In the genomic region with DNA sequence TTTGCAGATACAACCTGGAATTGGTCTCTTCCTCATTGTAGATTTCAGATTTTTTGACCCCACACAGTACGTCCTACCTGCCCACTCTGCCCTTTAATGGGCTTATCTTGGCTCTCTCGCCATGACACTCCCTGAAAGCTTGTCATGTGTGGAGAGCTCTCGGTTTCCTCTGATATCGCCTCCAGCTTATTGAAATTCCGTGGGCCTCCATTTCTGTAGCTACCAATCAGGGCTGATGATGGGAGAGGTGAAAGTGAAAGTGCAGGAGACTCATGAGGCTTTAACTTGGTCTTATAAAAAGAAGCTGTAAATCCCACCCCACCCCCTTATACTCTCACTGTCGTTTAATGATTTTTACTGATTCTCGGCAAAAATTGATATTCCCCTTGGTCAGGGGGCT, we compare ENCODE assay signal across 15 cellular contexts. TPM values are rescaled to one million over a fixed set of nuclear protein-coding genes. Genes with fewer than 3 reads are reported as not detected.
DNase-seq lines count a peak whose midpoint lies in the region; ATAC-seq lines count a peak whose summit lies in the region.
"Had no signal": no experiment of that assay in that cellular context is flagged by ENCODE, and none has a peak within 500 bp of the region (broad histone marks: within the 10 kb centered on the region; RNA-seq: fewer than 3 reads in every experiment).

No MANE protein-coding gene starts in this region.

- peaks cover 7% of the 10 kb centered on the region for H3K36me3 Mint-ChIP-seq in activated naive CD8-positive, alpha-beta T cell treated with anti-CD3 and anti-CD28 coated beads, Interleukin-2, amount 10 ng/mL, durations not matched to agents 7 days and 5 days

- peak overlapping the region; percentile 46 for H3K27ac ChIP-seq in muscle layer of duodenum (ENCODE audit: low read length)
- H3K27ac ChIP-seq: left lung, neutrophil, skin epidermis had no signal

- no peaks in the 10 kb centered on the region for H3K9me3 ChIP-seq in muscle layer of duodenum (ENCODE audit: control insufficient read depth in 1 of 2, low read length in 2 of 2)
- H3K9me3 ChIP-seq: heart left ventricle, left lung, neutrophil had no signal

- H3K4me3 ChIP-seq in muscle layer of duodenum (ENCODE audit: low read depth in 1 of 2, low read length in 2 of 2), result peak overlapping the region in 1 of 2 donors; percentile 52
- H3K4me3 ChIP-seq: heart left ventricle, left lung, skin epidermis had no signal

- H3K4me1 ChIP-seq in muscle layer of duodenum (ENCODE audit: control insufficient read depth in 1 of 2, insufficient read depth in 2 of 2, low read length in 2 of 2), result no peaks in the 10 kb centered on the region

- DNase-seq in Daoy (ENCODE audit: low read depth), result peak; percentile 27
- DNase-seq in NCI-H226, result peak; percentile 26
- DNase-seq in activated naive CD8-positive, alpha-beta T cell treated with anti-CD3 and anti-CD28 coated beads, Interleukin-2, amount 10 ng/mL, durations not matched to agents 7 days and 5 days, result no peak
- no peak for DNase-seq in activated effector memory CD4-positive, alpha-beta T cell treated with Interleukin-2 at 50 U/mL for 16 hours
- DNase-seq: heart left ventricle, left lung, MM.1S had no signal

- H3K4me3 Mint-ChIP-seq in activated naive CD8-positive, alpha-beta T cell treated with anti-CD3 and anti-CD28 coated beads, Interleukin-2, amount 10 ng/mL, durations not matched to agents 7 days and 5 days, result peak overlapping the region; percentile 85

- H3K27me3 ChIP-seq in muscle layer of duodenum (ENCODE audit: low read depth, low read length), result no peaks in the 10 kb centered on the region

- peak; percentile 57 for ATAC-seq in activated naive CD8-positive, alpha-beta T cell treated with anti-CD3 and anti-CD28 coated beads, Interleukin-2, amount 10 ng/mL, durations not matched to agents 7 days and 5 days (ENCODE audit: low read depth)
- ATAC-seq in GM19035 (IDR thresholded peaks at IDR 0.05; ENCODE audit: unreplicated experiment), result no peak
- ATAC-seq in HG03378 (IDR thresholded peaks at IDR 0.05; ENCODE audit: unreplicated experiment), result no peak
- no peak for ATAC-seq in GM19455 (IDR thresholded peaks at IDR 0.05; ENCODE audit: unreplicated experiment)
- ATAC-seq: heart left ventricle, left lung, Panc1 had no signal

- H3K9me3 Mint-ChIP-seq in activated naive CD8-positive, alpha-beta T cell treated with anti-CD3 and anti-CD28 coated beads, Interleukin-2, amount 10 ng/mL, durations not matched to agents 7 days and 5 days, result peaks cover 1% of the 10 kb centered on the region

- peak overlapping the region; percentile 95 for H3K27ac Mint-ChIP-seq in activated naive CD8-positive, alpha-beta T cell treated with anti-CD3 and anti-CD28 coated beads, Interleukin-2, amount 10 ng/mL, durations not matched to agents 7 days and 5 days

- peaks cover 49% of the 10 kb centered on the region for H3K4me1 Mint-ChIP-seq in activated naive CD8-positive, alpha-beta T cell treated with anti-CD3 and anti-CD28 coated beads, Interleukin-2, amount 10 ng/mL, durations not matched to agents 7 days and 5 days

- H3K27me3 Mint-ChIP-seq in activated naive CD8-positive, alpha-beta T cell treated with anti-CD3 and anti-CD28 coated beads, Interleukin-2, amount 10 ng/mL, durations not matched to agents 7 days and 5 days, result peaks cover 34% of the 10 kb centered on the region

- POLR2A ChIA-PET in activated naive CD8-positive, alpha-beta T cell treated with anti-CD3 and anti-CD28 coated beads, Interleukin-2, amount 10 ng/mL, durations not matched to agents 7 days and 5 days (lab: Charles Lee), result interaction anchor here (0.9 to 2.2 kb wide), 5 partner anchors 9 to 34 kb away, joined by 3 to 21 read pairs (median 5); no protein-coding TSS in a partner anchor

- no peaks in the 10 kb centered on the region for H3K36me3 ChIP-seq in muscle layer of duodenum (ENCODE audit: control insufficient read depth in 1 of 2, insufficient read depth in 2 of 2, low read length in 2 of 2)
- H3K36me3 ChIP-seq: heart left ventricle, left lung, neutrophil had no signal

RNA-seq across cellular contexts. Expression of a gene that starts 17.7 kb away (rescaled TPM):
- not detected in 2 replicates for total RNA-seq in Daoy (2014; rRNA removed; shearing (Covaris generic))
- total RNA-seq in activated naive CD8-positive, alpha-beta T cell treated with anti-CD3 and anti-CD28 coated beads, Interleukin-2, amount 10 ng/mL, durations not matched to agents 7 days and 5 days, result not detected
- total RNA-seq: heart left ventricle; left lung; T-helper 2 cell treated with Interferon-gamma antibody and Interleukin-4, amounts not matched to agents 100 ng/mL and 5 ng/mL, for 36 hours had no signal

RNA-seq across cellular contexts. Expression of a gene that starts 31.8 kb away (rescaled TPM):
- total RNA-seq in Daoy (2014; rRNA removed; shearing (Covaris generic)), result 1.3 and 15.9 TPM in 2 replicates
- 10 to 100 TPM; 19.5 to 20.0 TPM for total RNA-seq in activated naive CD8-positive, alpha-beta T cell treated with anti-CD3 and anti-CD28 coated beads, Interleukin-2, amount 10 ng/mL, durations not matched to agents 7 days and 5 days

Comparison
In these comparisons a context has a peak if more than half of its experiments do, and no peak if none do; other contexts are left out.
1. DNase-seq: peak in Daoy (single experiment) and NCI-H226 (single experiment); none in activated naive CD8-positive, alpha-beta T cell treated with anti-CD3 and anti-CD28 coated beads, Interleukin-2, amount 10 ng/mL, durations not matched to agents 7 days and 5 days (single experiment) and activated effector memory CD4-positive, alpha-beta T cell treated with Interleukin-2 at 50 U/mL for 16 hours (single experiment).